ENCODE assay signal across 8 cellular contexts in genomic region chr2:28390857-28391563, GRCh38. TPM values are rescaled to one million over a fixed set of nuclear protein-coding genes. Genes with fewer than 3 reads are reported as not detected.
DNase-seq lines count a peak whose midpoint lies in the region; ATAC-seq and TF ChIP-seq lines count a peak whose summit lies in the region.

No MANE protein-coding gene starts in this region.

- TF ChIP-seq CTCF in heart right ventricle (IDR thresholded peaks at IDR 0.05) (no peak), parathyroid adenoma (IDR thresholded peaks at IDR 0.05) (no peak)

- no peaks in the 10 kb centered on the region for H3K9me2 ChIP-seq in Karpas-422 (replicated peaks; ENCODE audit: insufficient read depth, low read length)

- H3K27ac ChIP-seq in Karpas-422 (ENCODE audit: low read length) (no peak overlapping the region), adipose tissue (ENCODE audit: low read depth, low read length) (peak overlapping the region; percentile 97), heart right ventricle (peak overlapping the region; percentile 99 to 100 (median 100)), parathyroid adenoma (peak overlapping the region; percentile 97)

- intact Hi-C loops in heart right ventricle (cut with DNase I) = loop anchor here in 7 of 10 donors (1.0 to 10.0 kb wide), 23 partner anchors 56 to 686 kb away; partner anchors contain the start of genes BABAM2 (in 5 of the 7), RBKS (in 5 of the 7) and MRPL33 (in 4 of the 7)

- no peaks in the 10 kb centered on the region; the same call in 1 of the 2 replicates for H3K27me3 ChIP-seq in Karpas-422 (ENCODE audit: low read length)
- no peaks in the 10 kb centered on the region for H3K27me3 ChIP-seq in heart right ventricle
- no peaks in the 10 kb centered on the region for H3K27me3 ChIP-seq in parathyroid adenoma (ENCODE audit: control insufficient read depth, insufficient read depth, low read length)

- H3K4me1 ChIP-seq in Karpas-422 (ENCODE audit: low read length) = peaks cover 28% of the 10 kb centered on the region
- H3K4me1 ChIP-seq in heart right ventricle = peaks cover 0 to 33% (median 22%) of the 10 kb centered on the region in 9 donors
- H3K4me1 ChIP-seq in parathyroid adenoma = peaks cover 9% of the 10 kb centered on the region

- peak; percentile 7 to 72 (median 46) for ATAC-seq in heart right ventricle
- no peak for ATAC-seq in HG02759 (IDR thresholded peaks at IDR 0.05; ENCODE audit: unreplicated experiment)

- H3K9me3 ChIP-seq in Karpas-422 (ENCODE audit: low read length) (no peaks in the 10 kb centered on the region), heart right ventricle (no peaks in the 10 kb centered on the region), parathyroid adenoma (ENCODE audit: control insufficient read depth, low read length) (no peaks in the 10 kb centered on the region)

- peak overlapping the region; percentile 63 for H3K4me3 ChIP-seq in Karpas-422 (ENCODE audit: low read length)
- H3K4me3 ChIP-seq in heart right ventricle = peak overlapping the region; percentile 51 to 99 (median 98)
- H3K4me3 ChIP-seq in parathyroid adenoma (ENCODE audit: low read depth, low read length) = peak overlapping the region; percentile 76

- peak; percentile 39 to 73 for DNase-seq in NCI-H524 (lab: John Stamatoyannopoulos, UW)
- DNase-seq in NCI-H524 treated with DMSO at 0.1 percent for 48 hours (lab: John Stamatoyannopoulos, UW) = no peak
- DNase-seq in Karpas-422 = no peak
- DNase-seq in heart right ventricle = peak; percentile 82 to 89
- DNase-seq in stimulated activated CD4-positive, alpha-beta T cell treated with anti-CD3 and anti-CD28 coated beads, Interleukin-4, amount 100 ng/mL, for 4 hours = no peak

- H2AFZ ChIP-seq in Karpas-422 (ENCODE audit: low read length) (peak overlapping the region; percentile 86), parathyroid adenoma (peak overlapping the region; percentile 97)

- H3K4me2 ChIP-seq in Karpas-422 (ENCODE audit: low read depth, low read length, poor library complexity, severe bottlenecking) = peak overlapping the region; percentile 77
- peak overlapping the region; percentile 76 for H3K4me2 ChIP-seq in parathyroid adenoma (ENCODE audit: low read length)

- H3K9ac ChIP-seq in Karpas-422 (ENCODE audit: low read length) = peak overlapping the region; percentile 53
- H3K9ac ChIP-seq in parathyroid adenoma = peak overlapping the region; percentile 32

- 0 out of 2 replicates have a peak, but pooled peaks cover 7% of the 10 kb centered on the region for H4K20me1 ChIP-seq in Karpas-422 (ENCODE audit: insufficient read depth, low read depth, low read length)

- 0 to 1% (median 1%) methylated on average over 37 to 41 of the region's 41 CpGs for WGBS in adipose tissue, 3 donors
- 1% methylated on average over 41 of the region's 41 CpGs for WGBS in heart right ventricle, 2 donors

- no peaks in the 10 kb centered on the region for H3K79me2 ChIP-seq in Karpas-422 (ENCODE audit: low read length)
- H3K79me2 ChIP-seq in parathyroid adenoma = no peaks in the 10 kb centered on the region

- H3K36me3 ChIP-seq in Karpas-422 (ENCODE audit: insufficient read depth, low read length) (no peaks in the 10 kb centered on the region), heart right ventricle (peaks cover 0 to 5% (median 0%) of the 10 kb centered on the region in 9 donors), parathyroid adenoma (ENCODE audit: control insufficient read depth, insufficient read depth, low read length) (no peaks in the 10 kb centered on the region)

RNA-seq across cellular contexts. Expression of gene FOSL2, which starts 1.6 kb away (rescaled TPM):
- total RNA-seq in Karpas-422 (2014; rRNA removed; shearing (Covaris generic); ENCODE audit: low replicate concordance) = 0.30 and 0.61 TPM in 2 replicates
- polyA plus RNA-seq in adipose tissue (100 to 1,000 TPM in 2 of 3 donors, 10 to 100 TPM in 1; 19.3 to 174 (median 113) TPM), heart right ventricle (10 to 100 TPM; 16.5 to 24.0 TPM)
- total RNA-seq in heart right ventricle = 100 to 1,000 TPM in 1 of 10 donors, 10 to 100 TPM in 9; 29.7 to 182 (median 60.3) TPM

Comparison
In these comparisons a context has a peak if more than half of its experiments do, and no peak if none do; other contexts are left out.
1. DNase-seq: peak in NCI-H524 (2 of 2) and heart right ventricle (2 of 2); none in NCI-H524 treated with DMSO at 0.1 percent for 48 hours (single experiment), Karpas-422 (single experiment) and stimulated activated CD4-positive, alpha-beta T cell treated with anti-CD3 and anti-CD28 coated beads, Interleukin-4, amount 100 ng/mL, for 4 hours (0 of 2).
2. RNA of gene FOSL2, which starts 1.6 kb away (total RNA-seq): 29.7 to 182 TPM in heart right ventricle; 0.30 to 0.61 TPM in Karpas-422; every median in the first group is over 10 times any median in the second.
3. Peak in every context shown above with its lines, with median percentiles within 50 percentile points of each other: H3K4me3 ChIP-seq.